Comparison of ENCODE assay signal across 10 cellular contexts in genomic region chr1:167431261-167431908, GRCh38.
DNase-seq lines count a peak whose midpoint lies in the region; ATAC-seq, FAIRE-seq and TF ChIP-seq lines count a peak whose summit lies in the region.
"Had no signal": no experiment of that assay in that cellular context is flagged by ENCODE, and none has a peak within 500 bp of the region (broad histone marks: within the 10 kb centered on the region; RNA-seq: fewer than 3 reads in every experiment).

No MANE protein-coding gene starts in this region.

- no peaks in the 10 kb centered on the region for H3F3A ChIP-seq in SK-N-SH (replicated peaks; ENCODE audit: insufficient read depth)

- no peaks in the 10 kb centered on the region for H3K79me2 ChIP-seq in SK-N-SH (ENCODE audit: insufficient read depth)

- H3K27me3 ChIP-seq in SK-N-SH (ENCODE audit: insufficient read depth): no peaks in the 10 kb centered on the region; the same call in 1 of the 2 replicates

- H3K9ac ChIP-seq in SK-N-SH: no peak overlapping the region

- H3K9me3 ChIP-seq in A549: no peaks in the 10 kb centered on the region; the same call in 2 of the 3 replicates
- peaks cover under 1% of the 10 kb centered on the region; the same call in 1 of the 2 replicates for H3K9me3 ChIP-seq in SK-N-SH

- DNase-seq in A549 (ENCODE audit: low read depth in 1 of 2, low spot score in 1 of 2) (no peak), GM12891 (ENCODE audit: insufficient read length, low spot score) (no peak), ecto neural progenitor cell (ENCODE audit: low spot score) (peak; percentile 56), SK-N-SH (no peak), NCI-H1048 (lab: John Stamatoyannopoulos, UW) (no peak), NCI-H446 treated with DMSO at 0.1 percent for 48 hours (lab: John Stamatoyannopoulos, UW) (no peak)
- DNase-seq: IMR-90 had no signal

- H3K36me3 ChIP-seq in SK-N-SH (replicated peaks in 1 of 2; ENCODE audit: control insufficient read depth in 1 of 2, insufficient read depth in 2 of 2, low read length in 1 of 2): peaks cover 0 to 4% of the 10 kb centered on the region in 2 experiments

- H3K4me1 ChIP-seq in A549: no peaks in the 10 kb centered on the region
- H3K4me1 ChIP-seq in SK-N-SH (ENCODE audit: control insufficient read depth in 1 of 2, insufficient read depth in 2 of 2, low read depth in 1 of 2, low read length in 1 of 2): no peaks in the 10 kb centered on the region; a peak in 1 of 4 replicates

- TF ChIP-seq POLR2A in A549 (IDR thresholded peaks at IDR 0.05; ENCODE audit: low read length): no peak
- no peak for TF ChIP-seq POLR2A in GM12891 (IDR thresholded peaks at IDR 0.05; ENCODE audit: low read depth, low read length)

- TF ChIP-seq RAD21 in A549 (conservative IDR thresholded peaks at IDR 0.05 in 1 of 2, IDR thresholded peaks at IDR 0.05 in 1 of 2) (no peak), SK-N-SH (IDR thresholded peaks at IDR 0.05; ENCODE audit: low read length) (no peak)

- no peak for TF ChIP-seq EP300 in A549 (IDR thresholded peaks at IDR 0.05)
- no peak for TF ChIP-seq EP300 in SK-N-SH (IDR thresholded peaks at IDR 0.05; ENCODE audit: borderline replicate concordance in 1 of 2, low read depth in 1 of 2, low read length in 1 of 2)

- 86% methylated on average over 14 of the region's 14 CpGs for WGBS in A549 (ENCODE audit: missing lambda C conversion rate)
- 92% methylated on average over 13 of the region's 14 CpGs for WGBS in SK-N-SH (ENCODE audit: low lambda C conversion rate)

- H4K20me1 ChIP-seq in SK-N-SH (ENCODE audit: insufficient read depth): no peaks in the 10 kb centered on the region

- H3K4me3 ChIP-seq in A549 (no peak overlapping the region), SK-N-SH (ENCODE audit: low read depth in 2 of 2, low read length in 1 of 2) (no peak overlapping the region)

- TF ChIP-seq CTCF in A549 (IDR thresholded peaks at IDR 0.05): no peak
- no peak for TF ChIP-seq CTCF in SK-N-SH (IDR thresholded peaks at IDR 0.05)

- POLR2A ChIA-PET in A549 (lab: Yijun Ruan, JAX) (no interaction called here), SK-N-SH (lab: Yijun Ruan, JAX) (no interaction called here)

- no peak overlapping the region for H2AFZ ChIP-seq in SK-N-SH (ENCODE audit: low read depth)

- H3K4me2 ChIP-seq in A549: no peak overlapping the region
- H3K4me2 ChIP-seq in SK-N-SH: no peak overlapping the region

- ATAC-seq in A549 (peak; percentile 18 to 28; a peak in 3 of 6 replicates), HG03432 (IDR thresholded peaks at IDR 0.05; ENCODE audit: unreplicated experiment) (peak; percentile 47), HG02973 (IDR thresholded peaks at IDR 0.05; ENCODE audit: unreplicated experiment) (no peak)

- CTCF ChIA-PET in A549 (lab: Yijun Ruan, JAX) (interaction anchor here (1.0 to 5.9 kb wide), 3 partner anchors 11 to 163 kb away, joined by 3 to 46 read pairs (median 6); no protein-coding TSS in a partner anchor), SK-N-SH (lab: Yijun Ruan, JAX) (interaction anchor here (0.6 to 1.8 kb wide), 6 partner anchors 8 to 163 kb away, joined by 3 to 9 read pairs (median 4); no protein-coding TSS in a partner anchor)

- no peak overlapping the region for H3K27ac ChIP-seq in A549
- no peak overlapping the region for H3K27ac ChIP-seq in SK-N-SH (ENCODE audit: low read depth in 2 of 2, low read length in 1 of 2)

- no peaks in the 10 kb centered on the region for H3K9me2 ChIP-seq in SK-N-SH

- FAIRE-seq in A549 (lab: Jason Lieb, UNC): no peak
- FAIRE-seq in GM12891 (lab: Jason Lieb, UNC): peak; percentile 51
- FAIRE-seq: keratinocyte had no signal

TF ChIP-seq in A549, 52 proteins besides CTCF, POLR2A, EP300 and RAD21:
- no peak for TF ChIP-seq HOXB13 (CRISPR knock-in tag; IDR thresholded peaks at IDR 0.05; ENCODE audit: low read depth)
- no peak for TF ChIP-seq MAX (IDR thresholded peaks at IDR 0.05)
- TF ChIP-seq HMGXB4 (CRISPR knock-in tag; IDR thresholded peaks at IDR 0.05; ENCODE audit: borderline replicate concordance): no peak
- no peak for TF ChIP-seq POLR2AphosphoS2 (conservative IDR thresholded peaks at IDR 0.05; ENCODE audit: low read length)

TF ChIP-seq in GM12891, 5 proteins besides CTCF, POLR2A, EP300 and RAD21:
- TF ChIP-seq TAF1 (IDR thresholded peaks at IDR 0.05; ENCODE audit: low read depth, low read length) (no peak), POU2F2 (IDR thresholded peaks at IDR 0.05; ENCODE audit: low read depth, low read length) (peak; percentile 58; the same call in 1 of the 2 replicates)
TF ChIP-seq in GM12891: peak in this region for 1.

TF ChIP-seq in SK-N-SH, 30 proteins besides CTCF, POLR2A, EP300 and RAD21:
- TF ChIP-seq RXRA (IDR thresholded peaks at IDR 0.05; ENCODE audit: borderline replicate concordance, low read depth): no peak
- TF ChIP-seq IRF3 (IDR thresholded peaks at IDR 0.05; ENCODE audit: low read depth, low read length): no peak
- TF ChIP-seq MEF2A (IDR thresholded peaks at IDR 0.05; ENCODE audit: borderline replicate concordance, low read depth): no peak
- no peak for TF ChIP-seq FOSL2 (IDR thresholded peaks at IDR 0.05; ENCODE audit: borderline replicate concordance, low read depth)
- TF ChIP-seq RCOR1 (IDR thresholded peaks at IDR 0.05; ENCODE audit: low read length): no peak
- TF ChIP-seq YY1 (IDR thresholded peaks at IDR 0.05; ENCODE audit: low read depth): no peak
- no peak for TF ChIP-seq POLR2AphosphoS5 (IDR thresholded peaks at IDR 0.05; ENCODE audit: low read depth, low read length)
- TF ChIP-seq CHD2 (IDR thresholded peaks at IDR 0.05; ENCODE audit: low read length, partially characterized antibody): no peak
- TF ChIP-seq ELF1 (IDR thresholded peaks at IDR 0.05): no peak
- TF ChIP-seq FOXJ3 (CRISPR knock-in tag; IDR thresholded peaks at IDR 0.05): no peak
- no peak for TF ChIP-seq NFIC (IDR thresholded peaks at IDR 0.05; ENCODE audit: borderline replicate concordance)
- TF ChIP-seq ZBTB33 (IDR thresholded peaks at IDR 0.05; ENCODE audit: borderline replicate concordance, low read depth): no peak
- no peak for TF ChIP-seq RFX5 (IDR thresholded peaks at IDR 0.05; ENCODE audit: low read length)
- no peak for TF ChIP-seq TEAD4 (IDR thresholded peaks at IDR 0.05; ENCODE audit: borderline replicate concordance, insufficient read depth)
- no peak for TF ChIP-seq MXI1 (IDR thresholded peaks at IDR 0.05; ENCODE audit: low read depth, low read length)
